12 cellular contexts compared by ENCODE assay signal in the genomic region with DNA sequence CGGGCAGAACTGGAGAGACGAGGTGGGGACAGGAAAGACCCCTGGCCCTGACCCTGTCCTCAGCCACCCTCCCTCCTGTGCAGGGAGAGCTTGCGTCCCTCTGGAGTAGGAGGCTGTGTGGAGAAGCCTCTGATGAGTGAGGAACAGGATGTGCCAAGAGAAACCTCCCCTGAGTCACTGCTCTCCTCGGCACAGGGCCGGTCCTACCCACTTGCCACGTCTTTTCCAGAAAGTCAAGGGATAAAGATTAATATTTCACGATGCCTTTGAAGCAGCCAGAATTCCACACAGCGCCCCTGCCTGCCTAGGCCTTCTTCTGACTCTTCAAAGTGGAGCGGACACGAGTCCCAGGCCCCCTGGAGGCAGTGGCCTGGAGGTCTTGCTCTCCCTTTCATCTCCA. TPM values are rescaled to one million over a fixed set of nuclear protein-coding genes. Genes with fewer than 3 reads are reported as not detected.
A peak's percentile ranks its signal among the peaks of the same experiment; 100 is the strongest.
DNase-seq lines count a peak whose midpoint lies in the region; ATAC-seq and TF ChIP-seq lines count a peak whose summit lies in the region.
"Had no signal": no experiment of that assay in that cellular context is flagged by ENCODE, and none has a peak within 500 bp of the region (broad histone marks: within the 10 kb centered on the region; RNA-seq: fewer than 3 reads in every experiment).

No MANE protein-coding gene starts in this region.

- BruUV-seq in MCF 10A (replicated peaks; lab: Mats Ljungman, UMichigan): no TSS peak

- TF ChIP-seq POLR2A in thyroid gland (IDR thresholded peaks at IDR 0.05) (no peak), stomach (IDR thresholded peaks at IDR 0.05) (no peak)

- H3K27me3 ChIP-seq in left ventricle myocardium inferior (ENCODE audit: low read depth) (peaks cover 43% of the 10 kb centered on the region), thyroid gland (no peaks in the 10 kb centered on the region), stomach (peaks cover 0 to 12% (median 0%) of the 10 kb centered on the region in 3 donors)

- H3K9me3 Mint-ChIP-seq in HFFc6 (no peaks in the 10 kb centered on the region), MCF 10A (ENCODE audit: unreplicated experiment) (no peaks in the 10 kb centered on the region)
- H3K9me3 Mint-ChIP-seq: activated T-helper 1 cell treated with anti-CD3 and anti-CD28 coated beads, Interleukin-12 subunit alpha, Interleukin-12 subunit beta, Interleukin-2, Interleukin-4 antibody, amounts not matched to agents 30 ng/mL and 10 ng/mL and 1 ng/mL, durations not matched to agents 14 hours and 24 hours and 36 hours; stimulated activated naive CD8-positive, alpha-beta T cell treated with anti-CD3 and anti-CD28 coated beads, Interleukin-15, amount 100 ng/mL, for 72 hours; T-cell had no signal

- H3K4me1 ChIP-seq in left ventricle myocardium inferior (peaks cover 5% of the 10 kb centered on the region), thyroid gland (no peaks in the 10 kb centered on the region), stomach (peaks cover 0 to 5% (median 0%) of the 10 kb centered on the region in 4 donors)

- ATAC-seq in left colon: no peak
- ATAC-seq: stimulated activated naive CD8-positive, alpha-beta T cell treated with anti-CD3 and anti-CD28 coated beads, Interleukin-15, amount 100 ng/mL, for 72 hours; T-cell had no signal

- H3K36me3 Mint-ChIP-seq in HFFc6 (ENCODE audit: low read depth): no peaks in the 10 kb centered on the region
- no peaks in the 10 kb centered on the region for H3K36me3 Mint-ChIP-seq in MCF 10A (ENCODE audit: insufficient read depth, unreplicated experiment)
- H3K36me3 Mint-ChIP-seq: T-cell had no signal

- H3K4me1 Mint-ChIP-seq in HFFc6 (ENCODE audit: low read depth): peaks cover 53% of the 10 kb centered on the region
- peaks cover 49% of the 10 kb centered on the region for H3K4me1 Mint-ChIP-seq in MCF 10A (ENCODE audit: insufficient read depth, unreplicated experiment)
- H3K4me1 Mint-ChIP-seq: stimulated activated naive CD8-positive, alpha-beta T cell treated with anti-CD3 and anti-CD28 coated beads, Interleukin-15, amount 100 ng/mL, for 72 hours; T-cell had no signal

- intact Hi-C loops in MCF 10A (cut with micrococcal nuclease) (no loop called here), left ventricle myocardium inferior (cut with micrococcal nuclease) (no loop called here), thyroid gland (cut with DNase I) (no loop called here), left colon (cut with DNase I, micrococcal nuclease) (no loop called here), stomach (cut with DNase I; ENCODE audit: low total_unique reads) (no loop called here)

- DNase-seq in HFFc6: no peak
- DNase-seq in MCF 10A (ENCODE audit: unreplicated experiment): peak; percentile 57
- peak; percentile 31 for DNase-seq in left ventricle myocardium inferior
- no peak for DNase-seq in thyroid gland
- DNase-seq in left colon: no peak
- DNase-seq in stomach: no peak
- DNase-seq in UCSD-AML1 (lab: John Stamatoyannopoulos, UW; ENCODE audit: unreplicated experiment): no peak
- DNase-seq: activated CD4-positive, alpha-beta T cell treated with anti-CD3 and anti-CD28 coated beads for 48 hours; effector CD8-positive, alpha-beta T cell; stimulated activated naive CD8-positive, alpha-beta T cell treated with anti-CD3 and anti-CD28 coated beads, Interleukin-15, amount 100 ng/mL, for 72 hours; T-cell had no signal

- POLR2A ChIA-PET in MCF 10A (lab: Yijun Ruan, JAX): no interaction called here

- 71 to 79% methylated on average over 10 of the region's 10 CpGs for WGBS in thyroid gland, 2 donors
- 85 to 94% (median 88%) methylated on average over 10 of the region's 10 CpGs for WGBS in stomach, 5 donors

- H3K4me3 ChIP-seq in left ventricle myocardium inferior (no peak overlapping the region), thyroid gland (replicated peaks in 1 of 3) (no peak overlapping the region), stomach (no peak overlapping the region)

- peak overlapping the region; percentile 72 for H3K27ac ChIP-seq in left ventricle myocardium inferior (replicated peaks)
- peak overlapping the region in 2 of 3 donors; percentile 15 to 36 for H3K27ac ChIP-seq in thyroid gland
- H3K27ac ChIP-seq in stomach: peak overlapping the region in 1 of 5 donors; percentile 2

- CTCF ChIA-PET in MCF 10A (lab: Yijun Ruan, JAX): interaction anchor here (1.1 to 1.2 kb wide), 2 partner anchors 65 to 1200 kb away, joined by 3 read pairs; no protein-coding TSS in a partner anchor

- no peaks in the 10 kb centered on the region for H3K36me3 ChIP-seq in left ventricle myocardium inferior
- no peaks in the 10 kb centered on the region for H3K36me3 ChIP-seq in thyroid gland
- H3K36me3 ChIP-seq in stomach: no peaks in the 10 kb centered on the region

- TF ChIP-seq CTCF in HFFc6 (IDR thresholded peaks at IDR 0.05): no peak
- TF ChIP-seq CTCF in MCF 10A (IDR thresholded peaks at IDR 0.05; ENCODE audit: unreplicated experiment): no peak
- no peak for TF ChIP-seq CTCF in left ventricle myocardium inferior (IDR thresholded peaks at IDR 0.05; ENCODE audit: borderline replicate concordance)
- no peak for TF ChIP-seq CTCF in thyroid gland (IDR thresholded peaks at IDR 0.05)
- no peak for TF ChIP-seq CTCF in stomach (IDR thresholded peaks at IDR 0.05)

- no peak for TF ChIP-seq EP300 in stomach (IDR thresholded peaks at IDR 0.05)

- H3K27me3 Mint-ChIP-seq in HFFc6 (ENCODE audit: insufficient read depth): no peaks in the 10 kb centered on the region; the same call in 1 of the 2 replicates
- H3K27me3 Mint-ChIP-seq in MCF 10A (ENCODE audit: insufficient read depth, unreplicated experiment): no peaks in the 10 kb centered on the region

- H3K4me3 Mint-ChIP-seq in HFFc6: no peak overlapping the region
- H3K4me3 Mint-ChIP-seq in MCF 10A (ENCODE audit: unreplicated experiment): no peak overlapping the region
- H3K4me3 Mint-ChIP-seq: activated T-helper 1 cell treated with anti-CD3 and anti-CD28 coated beads, Interleukin-12 subunit alpha, Interleukin-12 subunit beta, Interleukin-2, Interleukin-4 antibody, amounts not matched to agents 30 ng/mL and 10 ng/mL and 1 ng/mL, durations not matched to agents 14 hours and 24 hours and 36 hours; stimulated activated naive CD8-positive, alpha-beta T cell treated with anti-CD3 and anti-CD28 coated beads, Interleukin-15, amount 100 ng/mL, for 72 hours; T-cell had no signal

- H3K27ac Mint-ChIP-seq in HFFc6 (peak overlapping the region; percentile 47; the same call in 1 of the 2 replicates), MCF 10A (ENCODE audit: low read depth, unreplicated experiment) (peak overlapping the region; percentile 74)
- H3K27ac Mint-ChIP-seq: activated T-helper 1 cell treated with anti-CD3 and anti-CD28 coated beads, Interleukin-12 subunit alpha, Interleukin-12 subunit beta, Interleukin-2, Interleukin-4 antibody, amounts not matched to agents 30 ng/mL and 10 ng/mL and 1 ng/mL, durations not matched to agents 14 hours and 24 hours and 36 hours; stimulated activated naive CD8-positive, alpha-beta T cell treated with anti-CD3 and anti-CD28 coated beads, Interleukin-15, amount 100 ng/mL, for 72 hours; T-cell had no signal

- H3K9me3 ChIP-seq in left ventricle myocardium inferior (replicated peaks) (no peaks in the 10 kb centered on the region), thyroid gland (no peaks in the 10 kb centered on the region), stomach (no peaks in the 10 kb centered on the region)

RNA-seq across cellular contexts. Expression of a gene that starts 34.9 kb away (rescaled TPM):
- total RNA-seq in HFFc6 (2021; fragmentation: NEBNext Ultra II Directional; extraction: Animal tissue kit (Norgen Biotek cat#: 25700)): 100 to 1,000 TPM; 156 to 254 (median 218) TPM
- total RNA-seq in MCF 10A (2022) (0.05 TPM in 1 of 2 replicates, not detected in the other), left ventricle myocardium inferior (6.9 TPM), thyroid gland (10 to 100 TPM; 12.0 to 74.7 (median 16.4) TPM), left colon (10 to 100 TPM in 1 of 2 donors, 1 to 10 TPM in 1; 5.0 to 13.6 TPM), stomach (10 to 100 TPM in 2 of 5 donors, 1 to 10 TPM in 2, under 1 TPM in 1; under 0.01 to 56.0 (median 7.7) TPM)
- under 1 TPM; 0.31 to 0.87 (median 0.70) TPM for polyA plus RNA-seq in stomach
- total RNA-seq: activated T-helper 1 cell treated with anti-CD3 and anti-CD28 coated beads, Interleukin-12 subunit alpha, Interleukin-12 subunit beta, Interleukin-2, Interleukin-4 antibody, amounts not matched to agents 30 ng/mL and 10 ng/mL and 1 ng/mL, durations not matched to agents 14 hours and 24 hours and 36 hours had no signal

Comparison
In these comparisons a context has a peak if more than half of its experiments do, and no peak if none do; other contexts are left out.
1. DNase-seq: peak in MCF 10A (single experiment) and left ventricle myocardium inferior (single experiment); none in HFFc6 (single experiment), thyroid gland (0 of 2), left colon (0 of 2), stomach (single experiment) and UCSD-AML1 (single experiment).